1 cellular context compared by ENCODE assay signal in genomic region chr7:66535414-66536329, GRCh38.
TF ChIP-seq lines count a peak whose summit lies in the region.

No MANE protein-coding gene starts in this region.

TF ChIP-seq in HepG2, 621 proteins besides CTCF, POLR2A, EP300 and RAD21 (continued from another document and continues in another):
- no peak for TF ChIP-seq MBNL3 (CRISPR knock-in tag; conservative IDR thresholded peaks at IDR 0.05)
- TF ChIP-seq CHD2 (IDR thresholded peaks at IDR 0.05; ENCODE audit: low read depth, low read length), result no peak
- 0 out of 2 replicates have a peak, but pooled peaks have one; percentile 70 for TF ChIP-seq ZNF556 (CRISPR knock-in tag; IDR thresholded peaks at IDR 0.05; ENCODE audit: borderline replicate concordance)
- peak; percentile 50; the same call in 1 of the 2 replicates for TF ChIP-seq KAT8 (CRISPR knock-in tag; IDR thresholded peaks at IDR 0.05)
- TF ChIP-seq ATF7-NPFF (CRISPR knock-in tag; IDR thresholded peaks at IDR 0.05; ENCODE audit: low read depth), result no peak
- TF ChIP-seq ZSCAN25 (CRISPR knock-in tag; IDR thresholded peaks at IDR 0.05), result peak; percentile 83
- no peak for TF ChIP-seq SMC3 (IDR thresholded peaks at IDR 0.05; ENCODE audit: low read length)
- TF ChIP-seq PREB (CRISPR knock-in tag; IDR thresholded peaks at IDR 0.05), result no peak
- no peak for TF ChIP-seq ZNF672 (CRISPR knock-in tag; IDR thresholded peaks at IDR 0.05)
- no peak for TF ChIP-seq MBD4 (IDR thresholded peaks at IDR 0.05; ENCODE audit: borderline replicate concordance, low read length)
- no peak for TF ChIP-seq NR1H2 (CRISPR knock-in tag; IDR thresholded peaks at IDR 0.05; ENCODE audit: borderline replicate concordance, low read depth)
- peak; percentile 63 for TF ChIP-seq KDM2A (CRISPR knock-in tag; IDR thresholded peaks at IDR 0.05; ENCODE audit: borderline replicate concordance, low read depth)
- no peak for TF ChIP-seq REXO4 (CRISPR knock-in tag; IDR thresholded peaks at IDR 0.05; ENCODE audit: borderline replicate concordance)
- TF ChIP-seq CBFB (CRISPR knock-in tag; IDR thresholded peaks at IDR 0.05), result no peak
- no peak; the same call in 1 of the 2 replicates for TF ChIP-seq FOXO1 (CRISPR knock-in tag; IDR thresholded peaks at IDR 0.05)
- TF ChIP-seq RXRB (CRISPR knock-in tag; IDR thresholded peaks at IDR 0.05; ENCODE audit: borderline replicate concordance), result peak; percentile 66
- peak; percentile 77; the same call in 1 of the 2 replicates for TF ChIP-seq ZNF691 (CRISPR knock-in tag; IDR thresholded peaks at IDR 0.05; ENCODE audit: borderline replicate concordance, low read depth)
- TF ChIP-seq, protein P1, sequence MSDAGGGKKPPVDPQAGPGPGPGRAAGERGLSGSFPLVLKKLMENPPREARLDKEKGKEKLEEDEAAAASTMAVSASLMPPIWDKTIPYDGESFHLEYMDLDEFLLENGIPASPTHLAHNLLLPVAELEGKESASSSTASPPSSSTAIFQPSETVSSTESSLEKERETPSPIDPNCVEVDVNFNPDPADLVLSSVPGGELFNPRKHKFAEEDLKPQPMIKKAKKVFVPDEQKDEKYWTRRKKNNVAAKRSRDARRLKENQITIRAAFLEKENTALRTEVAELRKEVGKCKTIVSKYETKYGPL (CRISPR knock-in tag; IDR thresholded peaks at IDR 0.05), result no peak
- 0 out of 2 replicates have a peak, but pooled peaks have one; percentile 64 for TF ChIP-seq ZNF557 (CRISPR knock-in tag; IDR thresholded peaks at IDR 0.05)
- no peak for TF ChIP-seq MED13 (CRISPR knock-in tag; IDR thresholded peaks at IDR 0.05)
- no peak for TF ChIP-seq PRPF4 (IDR thresholded peaks at IDR 0.05; ENCODE audit: low read depth, low read length, poor library complexity, severe bottlenecking)
- no peak for TF ChIP-seq ZNF260 (CRISPR knock-in tag; IDR thresholded peaks at IDR 0.05; ENCODE audit: borderline replicate concordance, low read depth)
- TF ChIP-seq, protein P2, sequence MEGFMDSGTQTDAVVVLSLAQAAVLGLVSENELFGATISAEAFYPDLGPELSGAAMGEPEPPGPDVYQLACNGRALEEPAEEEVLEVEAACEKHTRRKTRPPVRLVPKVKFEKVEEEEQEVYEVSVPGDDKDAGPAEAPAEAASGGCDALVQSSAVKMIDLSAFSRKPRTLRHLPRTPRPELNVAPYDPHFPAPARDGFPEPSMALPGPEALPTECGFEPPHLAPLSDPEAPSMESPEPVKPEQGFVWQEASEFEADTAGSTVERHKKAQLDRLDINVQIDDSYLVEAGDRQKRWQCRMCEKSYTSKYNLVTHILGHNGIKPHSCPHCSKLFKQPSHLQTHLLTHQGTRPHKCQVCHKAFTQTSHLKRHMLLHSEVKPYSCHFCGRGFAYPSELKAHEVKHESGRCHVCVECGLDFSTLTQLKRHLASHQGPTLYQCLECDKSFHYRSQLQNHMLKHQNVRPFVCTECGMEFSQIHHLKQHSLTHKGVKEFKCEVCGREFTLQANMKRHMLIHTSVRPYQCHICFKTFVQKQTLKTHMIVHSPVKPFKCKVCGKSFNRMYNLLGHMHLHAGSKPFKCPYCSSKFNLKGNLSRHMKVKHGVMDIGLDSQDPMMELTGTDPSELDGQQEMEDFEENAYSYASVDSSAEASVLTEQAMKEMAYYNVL (CRISPR knock-in tag; IDR thresholded peaks at IDR 0.05; ENCODE audit: borderline replicate concordance), result no peak; the same call in 1 of the 2 replicates
- TF ChIP-seq ZNF713 (CRISPR knock-in tag; IDR thresholded peaks at IDR 0.05), result no peak
- no peak for TF ChIP-seq CREM (IDR thresholded peaks at IDR 0.05)
- TF ChIP-seq CREM (CRISPR knock-in tag; IDR thresholded peaks at IDR 0.05), result no peak
- TF ChIP-seq ZNF10 (CRISPR knock-in tag; IDR thresholded peaks at IDR 0.05; ENCODE audit: borderline replicate concordance, low read depth), result no peak
- TF ChIP-seq ADNP (CRISPR knock-in tag; IDR thresholded peaks at IDR 0.05), result peak; percentile 87; the same call in 1 of the 2 replicates
- TF ChIP-seq KMT2A (CRISPR knock-in tag; IDR thresholded peaks at IDR 0.05), result peak; percentile 48; the same call in 1 of the 2 replicates
- 0 out of 2 replicates have a peak, but pooled peaks have one; percentile 40 for TF ChIP-seq HOXA5 (CRISPR knock-in tag; IDR thresholded peaks at IDR 0.05)
- TF ChIP-seq ARID3A (IDR thresholded peaks at IDR 0.05; ENCODE audit: low read depth, low read length), result no peak
- TF ChIP-seq ZNF546 (CRISPR knock-in tag; conservative IDR thresholded peaks at IDR 0.05), result no peak
- TF ChIP-seq, protein P3, sequence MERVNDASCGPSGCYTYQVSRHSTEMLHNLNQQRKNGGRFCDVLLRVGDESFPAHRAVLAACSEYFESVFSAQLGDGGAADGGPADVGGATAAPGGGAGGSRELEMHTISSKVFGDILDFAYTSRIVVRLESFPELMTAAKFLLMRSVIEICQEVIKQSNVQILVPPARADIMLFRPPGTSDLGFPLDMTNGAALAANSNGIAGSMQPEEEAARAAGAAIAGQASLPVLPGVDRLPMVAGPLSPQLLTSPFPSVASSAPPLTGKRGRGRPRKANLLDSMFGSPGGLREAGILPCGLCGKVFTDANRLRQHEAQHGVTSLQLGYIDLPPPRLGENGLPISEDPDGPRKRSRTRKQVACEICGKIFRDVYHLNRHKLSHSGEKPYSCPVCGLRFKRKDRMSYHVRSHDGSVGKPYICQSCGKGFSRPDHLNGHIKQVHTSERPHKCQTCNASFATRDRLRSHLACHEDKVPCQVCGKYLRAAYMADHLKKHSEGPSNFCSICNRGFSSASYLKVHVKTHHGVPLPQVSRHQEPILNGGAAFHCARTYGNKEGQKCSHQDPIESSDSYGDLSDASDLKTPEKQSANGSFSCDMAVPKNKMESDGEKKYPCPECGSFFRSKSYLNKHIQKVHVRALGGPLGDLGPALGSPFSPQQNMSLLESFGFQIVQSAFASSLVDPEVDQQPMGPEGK (CRISPR knock-in tag; IDR thresholded peaks at IDR 0.05), result peak; percentile 60; the same call in 1 of the 2 replicates
- TF ChIP-seq STAG1 (CRISPR knock-in tag; IDR thresholded peaks at IDR 0.05), result no peak
- TF ChIP-seq ARNTL (CRISPR knock-in tag; IDR thresholded peaks at IDR 0.05), result 0 out of 2 replicates have a peak, but pooled peaks have one; percentile 54
- 0 out of 2 replicates have a peak, but pooled peaks have one; percentile 14 for TF ChIP-seq HIVEP1 (CRISPR knock-in tag; IDR thresholded peaks at IDR 0.05)
- peak; percentile 89 for TF ChIP-seq ZGPAT (CRISPR knock-in tag; IDR thresholded peaks at IDR 0.05)
- TF ChIP-seq ZNF207 (IDR thresholded peaks at IDR 0.05; ENCODE audit: borderline replicate concordance), result no peak
- TF ChIP-seq ZKSCAN1 (IDR thresholded peaks at IDR 0.05; ENCODE audit: low read length), result no peak
- peak; percentile 93; the same call in 1 of the 2 replicates for TF ChIP-seq MEIS1 (CRISPR knock-in tag; IDR thresholded peaks at IDR 0.05; ENCODE audit: borderline replicate concordance)
- TF ChIP-seq ZNF33B (CRISPR knock-in tag; IDR thresholded peaks at IDR 0.05), result no peak
- 0 out of 2 replicates have a peak, but pooled peaks have one; percentile 27 for TF ChIP-seq JUND (CRISPR knock-in tag; IDR thresholded peaks at IDR 0.05)
- TF ChIP-seq ETV5 (CRISPR knock-in tag; IDR thresholded peaks at IDR 0.05; ENCODE audit: borderline replicate concordance), result peak; percentile 20; the same call in 1 of the 2 replicates
- TF ChIP-seq, protein P4, sequence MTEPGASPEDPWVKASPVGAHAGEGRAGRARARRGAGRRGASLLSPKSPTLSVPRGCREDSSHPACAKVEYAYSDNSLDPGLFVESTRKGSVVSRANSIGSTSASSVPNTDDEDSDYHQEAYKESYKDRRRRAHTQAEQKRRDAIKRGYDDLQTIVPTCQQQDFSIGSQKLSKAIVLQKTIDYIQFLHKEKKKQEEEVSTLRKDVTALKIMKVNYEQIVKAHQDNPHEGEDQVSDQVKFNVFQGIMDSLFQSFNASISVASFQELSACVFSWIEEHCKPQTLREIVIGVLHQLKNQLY (CRISPR knock-in tag; IDR thresholded peaks at IDR 0.05), result 0 out of 2 replicates have a peak, but pooled peaks have one; percentile 44
- TF ChIP-seq FOXK1 (CRISPR knock-in tag; IDR thresholded peaks at IDR 0.05; ENCODE audit: borderline replicate concordance, low read depth), result peak; percentile 41; the same call in 1 of the 2 replicates
- peak; percentile 76 for TF ChIP-seq GFI1 (CRISPR knock-in tag; IDR thresholded peaks at IDR 0.05; ENCODE audit: borderline replicate concordance)
- no peak for TF ChIP-seq MTA3 (CRISPR knock-in tag; IDR thresholded peaks at IDR 0.05)
- TF ChIP-seq ARNT2 (CRISPR knock-in tag; IDR thresholded peaks at IDR 0.05; ENCODE audit: low read depth), result no peak
- TF ChIP-seq ZMYM2 (CRISPR knock-in tag; IDR thresholded peaks at IDR 0.05), result no peak; the same call in 1 of the 2 replicates
- TF ChIP-seq TBX2 (CRISPR knock-in tag; IDR thresholded peaks at IDR 0.05; ENCODE audit: borderline replicate concordance), result peak; percentile 89; the same call in 1 of the 2 replicates
- peak; percentile 65; the same call in 1 of the 2 replicates for TF ChIP-seq MYC (CRISPR knock-in tag; IDR thresholded peaks at IDR 0.05; ENCODE audit: borderline replicate concordance)
- TF ChIP-seq, protein P5, sequence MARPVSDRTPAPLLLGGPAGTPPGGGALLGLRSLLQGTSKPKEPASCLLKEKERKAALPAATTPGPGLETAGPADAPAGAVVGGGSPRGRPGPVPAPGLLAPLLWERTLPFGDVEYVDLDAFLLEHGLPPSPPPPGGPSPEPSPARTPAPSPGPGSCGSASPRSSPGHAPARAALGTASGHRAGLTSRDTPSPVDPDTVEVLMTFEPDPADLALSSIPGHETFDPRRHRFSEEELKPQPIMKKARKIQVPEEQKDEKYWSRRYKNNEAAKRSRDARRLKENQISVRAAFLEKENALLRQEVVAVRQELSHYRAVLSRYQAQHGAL (CRISPR knock-in tag; IDR thresholded peaks at IDR 0.05; ENCODE audit: not compliant biosample characterization), result no peak
- no peak for TF ChIP-seq ZNF563 (CRISPR knock-in tag; IDR thresholded peaks at IDR 0.05)
- no peak for TF ChIP-seq ZSCAN5A (CRISPR knock-in tag; IDR thresholded peaks at IDR 0.05; ENCODE audit: borderline replicate concordance)
